In genomic region chr4:7335363-7336066, GRCh38 we compare ENCODE assay signal across 8 cellular contexts.
DNase-seq lines count a peak whose midpoint lies in the region; ATAC-seq lines count a peak whose summit lies in the region.

No MANE protein-coding gene starts in this region.

- no peak overlapping the region for H4K5ac ChIP-seq in mesendoderm (ENCODE audit: low read length)

- no peak overlapping the region for H3K23ac ChIP-seq in mesendoderm (ENCODE audit: low read length)

- no peak overlapping the region for H3K4me2 ChIP-seq in mesendoderm (ENCODE audit: low read length)

- no peak overlapping the region for H4K8ac ChIP-seq in mesendoderm (ENCODE audit: low read depth, low read length)

- H3K4me3 ChIP-seq in mesendoderm (ENCODE audit: low read length): no peak overlapping the region

- H3K27me3 Mint-ChIP-seq in activated CD4-positive, alpha-beta T cell treated with anti-CD3 and anti-CD28 coated beads, Interleukin-2, amount 10 ng/mL, durations not matched to agents 24 days and 14 days: no peaks in the 10 kb centered on the region

- H3K9ac ChIP-seq in mesendoderm (ENCODE audit: low read length): no peak overlapping the region

- H3K27ac Mint-ChIP-seq in activated CD4-positive, alpha-beta T cell treated with anti-CD3 and anti-CD28 coated beads, Interleukin-2, amount 10 ng/mL, durations not matched to agents 24 days and 14 days: no peak overlapping the region

- no peak overlapping the region for H3K18ac ChIP-seq in mesendoderm (ENCODE audit: low read length)

- H3K4ac ChIP-seq in mesendoderm (ENCODE audit: low read depth, low read length): no peak overlapping the region

- H2BK5ac ChIP-seq in mesendoderm (ENCODE audit: low read length): no peak overlapping the region

- H2AK5ac ChIP-seq in mesendoderm (ENCODE audit: low read length): no peak overlapping the region

- H2BK120ac ChIP-seq in mesendoderm (ENCODE audit: low read depth, low read length): no peak overlapping the region

- H3K4me3 Mint-ChIP-seq in activated CD4-positive, alpha-beta T cell treated with anti-CD3 and anti-CD28 coated beads, Interleukin-2, amount 10 ng/mL, durations not matched to agents 24 days and 14 days: no peak overlapping the region

- H3K4me1 Mint-ChIP-seq in activated CD4-positive, alpha-beta T cell treated with anti-CD3 and anti-CD28 coated beads, Interleukin-2, amount 10 ng/mL, durations not matched to agents 24 days and 14 days: no peaks in the 10 kb centered on the region

- H3K79me2 ChIP-seq in mesendoderm (ENCODE audit: control insufficient read depth, insufficient read depth, low read length): no peaks in the 10 kb centered on the region

- H3K36me3 Mint-ChIP-seq in activated CD4-positive, alpha-beta T cell treated with anti-CD3 and anti-CD28 coated beads, Interleukin-2, amount 10 ng/mL, durations not matched to agents 24 days and 14 days (ENCODE audit: low read depth): no peaks in the 10 kb centered on the region

- peak overlapping the region; percentile 50 for H3K56ac ChIP-seq in mesendoderm (ENCODE audit: low read length)

- H3K4me1 ChIP-seq in mesendoderm (ENCODE audit: control insufficient read depth, low read depth, low read length): no peaks in the 10 kb centered on the region

- no peak overlapping the region for H2BK15ac ChIP-seq in mesendoderm (replicated peaks; ENCODE audit: low read depth)

- no peaks in the 10 kb centered on the region for H3K36me3 ChIP-seq in mesendoderm (ENCODE audit: control insufficient read depth, insufficient read depth, low read length)

- no peaks in the 10 kb centered on the region for H3K79me1 ChIP-seq in mesendoderm (ENCODE audit: low read length)

- intact Hi-C loops in activated CD4-positive, alpha-beta T cell treated with anti-CD3 and anti-CD28 coated beads, Interleukin-2, amount 10 ng/mL, durations not matched to agents 24 days and 14 days (cut with micrococcal nuclease): no loop called here

- H3K9me3 Mint-ChIP-seq in activated CD4-positive, alpha-beta T cell treated with anti-CD3 and anti-CD28 coated beads, Interleukin-2, amount 10 ng/mL, durations not matched to agents 24 days and 14 days: no peaks in the 10 kb centered on the region

- no peak overlapping the region for H3K27ac ChIP-seq in mesendoderm (ENCODE audit: low read depth, low read length)

- DNase-seq in NCI-H2196 (lab: John Stamatoyannopoulos, UW; ENCODE audit: unreplicated experiment) (peak; percentile 67), NCI-H2196 treated with DMSO at 0.1 percent for 48 hours (lab: John Stamatoyannopoulos, UW; ENCODE audit: unreplicated experiment) (no peak), LoVo (ENCODE audit: low spot score) (peak; percentile 8), ecto neural progenitor cell (ENCODE audit: low spot score) (peak; percentile 90), mesendoderm (peak; percentile 85), superior temporal gyrus (ENCODE audit: extremely low spot score) (peak; percentile 63)
- peak; percentile 86 for DNase-seq in activated CD4-positive, alpha-beta T cell treated with anti-CD3 and anti-CD28 coated beads, Interleukin-2, amount 10 ng/mL, durations not matched to agents 24 days and 14 days

- no peaks in the 10 kb centered on the region for H3K27me3 ChIP-seq in mesendoderm (ENCODE audit: insufficient read depth, low read length, poor library complexity)

- ATAC-seq in GM21786 (IDR thresholded peaks at IDR 0.05; ENCODE audit: unreplicated experiment): no peak

- no CpG with 5 or more reads among the region's 24 CpGs for WGBS in mesendoderm (ENCODE audit: extremely low coverage, insufficient coverage, low lambda C conversion rate)
